9 cellular contexts compared by ENCODE assay signal in genomic region chr16:82726306-82726705, GRCh38.
"Had no signal": no experiment of that assay in that cellular context is flagged by ENCODE, and none has a peak within 500 bp of the region (broad histone marks: within the 10 kb centered on the region; RNA-seq: fewer than 3 reads in every experiment).

No MANE protein-coding gene starts in this region.

- H3K27ac ChIP-seq: GM23248 had no signal

- H3K4me3 ChIP-seq: GM23248, GM23338, HAP-1 had no signal

- H3K4me2 ChIP-seq: GM23338 had no signal

- DNase-seq: GM23248, GOT3, H7, H9, HCEC 1CT, HFFc6 had no signal

- H3K9me3 ChIP-seq: HAP-1 had no signal

- H3K4me1 ChIP-seq: HAP-1 had no signal

- H2AFZ ChIP-seq: GM23248, GM23338 had no signal

- H3K9ac ChIP-seq: GM23248 had no signal

- ATAC-seq: GM23338, HCT116 had no signal

- H3K36me3 ChIP-seq: HAP-1 had no signal
